Comparison of ENCODE assay signal across 1 cellular context in genomic region chr22:19448739-19449421, GRCh38.
TF ChIP-seq lines count a peak whose summit lies in the region.

No MANE protein-coding gene starts in this region.

TF ChIP-seq in HepG2, 621 proteins besides CTCF, POLR2A, EP300 and RAD21:
- TF ChIP-seq ARID3A (IDR thresholded peaks at IDR 0.05; ENCODE audit: low read depth, low read length) (no peak), HOXD1 (CRISPR knock-in tag; IDR thresholded peaks at IDR 0.05) (no peak), ZBTB37 (CRISPR knock-in tag; IDR thresholded peaks at IDR 0.05) (no peak), BRF2 (CRISPR knock-in tag; IDR thresholded peaks at IDR 0.05) (no peak), HCFC1 (IDR thresholded peaks at IDR 0.05; ENCODE audit: low read depth, low read length) (no peak), ZBTB44 (CRISPR knock-in tag; IDR thresholded peaks at IDR 0.05) (no peak), POGZ (CRISPR knock-in tag; IDR thresholded peaks at IDR 0.05) (no peak)
